7 cellular contexts compared by ENCODE assay signal in the genomic region with DNA sequence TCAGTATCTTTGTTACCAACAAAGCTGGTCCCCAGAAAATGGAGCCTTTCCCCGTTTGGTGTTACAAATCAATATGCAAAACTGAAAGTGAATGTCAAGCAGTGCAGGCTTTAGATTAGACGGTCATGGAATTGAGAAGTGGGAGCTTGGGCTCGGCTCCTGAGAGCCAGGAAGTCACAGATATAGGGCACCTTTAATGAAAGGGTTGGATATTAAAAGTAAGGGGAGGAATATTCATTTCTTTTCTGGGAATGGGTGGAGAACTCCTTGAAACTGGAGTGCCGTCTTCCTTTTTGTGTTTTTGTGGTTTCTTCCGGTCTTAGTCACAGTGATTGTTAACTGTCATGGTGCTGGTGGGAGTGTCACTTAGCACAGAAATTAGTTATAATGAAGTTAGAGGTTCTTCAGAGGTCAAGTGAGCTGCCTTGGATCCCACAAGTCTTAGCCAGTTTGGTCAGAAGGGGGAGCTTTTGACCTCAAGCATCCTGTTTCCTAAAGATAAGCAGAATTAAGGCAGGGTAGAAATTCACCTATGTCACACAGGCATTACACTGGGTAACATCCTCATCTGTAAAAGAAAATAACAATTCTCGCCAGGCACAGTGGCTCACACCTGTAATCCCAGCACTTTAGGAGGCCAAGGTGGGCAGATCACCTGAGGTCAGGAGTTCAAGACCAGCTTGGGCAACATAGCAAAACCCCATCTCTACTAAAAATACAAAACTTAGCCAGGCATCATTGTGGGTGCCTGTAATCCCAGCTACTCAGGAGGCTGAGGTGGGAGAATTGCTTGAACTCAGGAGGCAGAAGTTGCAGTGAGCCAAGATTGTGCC. TPM values are rescaled to one million over a fixed set of nuclear protein-coding genes. Genes with fewer than 3 reads are reported as not detected.
A peak's percentile ranks its signal among the peaks of the same experiment; 100 is the strongest.
DNase-seq lines count a peak whose midpoint lies in the region; ATAC-seq and TF ChIP-seq lines count a peak whose summit lies in the region.

No MANE protein-coding gene starts in this region.

- no peaks in the 10 kb centered on the region for H3K36me3 ChIP-seq in mammary epithelial cell (ENCODE audit: insufficient read depth, low read length)
- no peaks in the 10 kb centered on the region for H3K36me3 ChIP-seq in mesenchymal stem cell (ENCODE audit: control insufficient read depth in 1 of 2, insufficient read depth in 2 of 2, low read depth in 1 of 2, low read length in 2 of 2)
- no peaks in the 10 kb centered on the region for H3K36me3 ChIP-seq in upper lobe of right lung

- no TSS peak for BruUV-seq in mammary epithelial cell (replicated peaks; lab: Mats Ljungman, UMichigan)

- no peaks in the 10 kb centered on the region for H4K20me1 ChIP-seq in mammary epithelial cell (ENCODE audit: insufficient read depth, low read length)

- H3K4me3 ChIP-seq in mammary epithelial cell (replicated peaks in 1 of 3; ENCODE audit: insufficient read depth in 1 of 3, low read depth in 2 of 3, low read length in 3 of 3) (peak overlapping the region; percentile 1 to 23 (median 16)), mesenchymal stem cell (ENCODE audit: insufficient read depth in 1 of 2, low read depth in 1 of 2, low read length in 2 of 2) (peak overlapping the region in 1 of 2 experiments; percentile 69), upper lobe of right lung (peak overlapping the region; percentile 47)

- in situ Hi-C loops in mammary epithelial cell (cut with MboI; ENCODE audit: low sequenced_read_pairs in 2 of 2): no loop called here

- H4K8ac ChIP-seq in mesenchymal stem cell (ENCODE audit: low read length): peak overlapping the region; percentile 79

- ATAC-seq in GM18858 (IDR thresholded peaks at IDR 0.05; ENCODE audit: unreplicated experiment): peak; percentile 37
- peak; percentile 63 for ATAC-seq in HG03066 (IDR thresholded peaks at IDR 0.05; ENCODE audit: low read depth, unreplicated experiment)
- peak; percentile 39; the same call in 2 of the 3 replicates for ATAC-seq in SK-N-SH treated with all-trans-retinoic acid at 6 μM for 48 hours
- peak; percentile 88 for ATAC-seq in upper lobe of right lung

- H3K4me2 ChIP-seq in mammary epithelial cell (ENCODE audit: insufficient read depth, low read depth, low read length) (peak overlapping the region; percentile 74), mesenchymal stem cell (ENCODE audit: low read length, poor library complexity, severe bottlenecking) (peak overlapping the region; percentile 49)

- dilution Hi-C loops in mammary epithelial cell (cut with HindIII; ENCODE audit: low sequenced_read_pairs): no loop called here

- H2AK5ac ChIP-seq in mesenchymal stem cell (ENCODE audit: low read length, severe bottlenecking): peak overlapping the region; percentile 64

- peak overlapping the region; percentile 84 for H2BK120ac ChIP-seq in mesenchymal stem cell (ENCODE audit: low read depth, low read length)

- WGBS in mammary epithelial cell (ENCODE audit: low coverage, missing lambda C conversion rate): 16% methylated on average over 6 of the region's 6 CpGs
- 9% methylated on average over 6 of the region's 6 CpGs for WGBS in mesenchymal stem cell

- no peak overlapping the region for H3K23ac ChIP-seq in mesenchymal stem cell (ENCODE audit: low read length in 2 of 2)

- peak overlapping the region; percentile 46 to 90 for H3K4ac ChIP-seq in mesenchymal stem cell (ENCODE audit: low read depth in 1 of 2, low read length in 2 of 2)

- no peak overlapping the region for H2BK15ac ChIP-seq in mesenchymal stem cell (ENCODE audit: low read depth, poor library complexity, severe bottlenecking)

- H2AFZ ChIP-seq in mammary epithelial cell (ENCODE audit: low read depth, low read length) (peak overlapping the region; percentile 63), mesenchymal stem cell (ENCODE audit: low read depth, low read length) (no peak overlapping the region)

- H3K9ac ChIP-seq in mammary epithelial cell (ENCODE audit: insufficient read depth, low read length) (peak overlapping the region; percentile 56), mesenchymal stem cell (ENCODE audit: low read length) (peak overlapping the region; percentile 78)

- no peaks in the 10 kb centered on the region for H3K9me3 ChIP-seq in mammary epithelial cell (replicated peaks; ENCODE audit: insufficient read depth, low read length)
- no peaks in the 10 kb centered on the region for H3K9me3 ChIP-seq in mesenchymal stem cell (ENCODE audit: control insufficient read depth, low read length)
- no peaks in the 10 kb centered on the region for H3K9me3 ChIP-seq in upper lobe of right lung

- no peak overlapping the region for H3K14ac ChIP-seq in mesenchymal stem cell (ENCODE audit: low read length in 2 of 2)

- H3K4me1 ChIP-seq in mammary epithelial cell (ENCODE audit: insufficient read depth, low read length) (peaks cover 12% of the 10 kb centered on the region), mesenchymal stem cell (ENCODE audit: control insufficient read depth, insufficient read depth, low read depth, low read length) (peaks cover 10% of the 10 kb centered on the region), upper lobe of right lung (peaks cover 13% of the 10 kb centered on the region)

- CTCF ChIA-PET in mammary epithelial cell (lab: Charles Lee; ENCODE audit: low non-redundant PET): interaction anchor here (0.7 to 1.3 kb wide), 2 partner anchors 9 to 13 kb away, joined by 4 to 8 read pairs; no protein-coding TSS in a partner anchor

- H3K79me1 ChIP-seq in mesenchymal stem cell (replicated peaks; ENCODE audit: low read length, poor library complexity, severe bottlenecking): no peaks in the 10 kb centered on the region

- peak; percentile 77 for DNase-seq in mammary epithelial cell
- peak; percentile 82 for DNase-seq in mesenchymal stem cell
- no peak for DNase-seq in upper lobe of right lung
- DNase-seq in NCI-H524 treated with DMSO at 0.1 percent for 48 hours (lab: John Stamatoyannopoulos, UW): no peak

- peak overlapping the region; percentile 84 for H2BK5ac ChIP-seq in mesenchymal stem cell (ENCODE audit: low read depth, low read length, poor library complexity, severe bottlenecking)

- H3K27me3 ChIP-seq in mammary epithelial cell (ENCODE audit: insufficient read depth, low read length) (no peaks in the 10 kb centered on the region), mesenchymal stem cell (ENCODE audit: control insufficient read depth in 1 of 2, insufficient read depth in 1 of 2, low read length in 2 of 2) (peaks cover 0 to 5% of the 10 kb centered on the region in 2 experiments), upper lobe of right lung (no peaks in the 10 kb centered on the region)

- H3K27ac ChIP-seq in mammary epithelial cell (ENCODE audit: insufficient read depth, low read depth, low read length): peak overlapping the region; percentile 78
- H3K27ac ChIP-seq in mesenchymal stem cell (ENCODE audit: low read length, poor library complexity, severe bottlenecking): peak overlapping the region; percentile 98
- peak overlapping the region; percentile 87 for H3K27ac ChIP-seq in upper lobe of right lung

- peak overlapping the region; percentile 74 to 75 for H2BK12ac ChIP-seq in mesenchymal stem cell (ENCODE audit: low read length in 2 of 2)

- peak overlapping the region; percentile 49 to 75 for H3K18ac ChIP-seq in mesenchymal stem cell (ENCODE audit: low read depth in 1 of 2, low read length in 2 of 2)

- TF ChIP-seq CTCF in mammary epithelial cell (conservative IDR thresholded peaks at IDR 0.05 in 1 of 2, IDR thresholded peaks at IDR 0.05 in 1 of 2; ENCODE audit: extremely low read depth in 1 of 2, insufficient read depth in 1 of 2, low read depth in 1 of 2, low read length in 2 of 2) (peak; percentile 8 to 35), upper lobe of right lung (IDR thresholded peaks at IDR 0.05) (peak; percentile 37)

- peak overlapping the region; percentile 95 for H4K91ac ChIP-seq in mesenchymal stem cell (ENCODE audit: low read length)

- H3K79me2 ChIP-seq in mammary epithelial cell (ENCODE audit: insufficient read depth, low read length): no peaks in the 10 kb centered on the region

- intact Hi-C loops in mammary epithelial cell (cut with micrococcal nuclease): loop anchor here (1.0 kb wide), 1 partner anchor 9 kb away; the partner anchor contains the start of gene EIF1
- intact Hi-C loops in upper lobe of right lung (cut with DNase I): no loop called here

TF ChIP-seq in SK-N-SH treated with all-trans-retinoic acid at 6 μM for 48 hours, 23 proteins besides CTCF, POLR2A, EP300 and RAD21:
- TF ChIP-seq ZNF8 (CRISPR knock-in tag; IDR thresholded peaks at IDR 0.05) (no peak), CSDC2 (CRISPR knock-in tag; IDR thresholded peaks at IDR 0.05) (no peak), ESRRG (CRISPR knock-in tag; IDR thresholded peaks at IDR 0.05) (no peak)
- TF ChIP-seq, protein P1, sequence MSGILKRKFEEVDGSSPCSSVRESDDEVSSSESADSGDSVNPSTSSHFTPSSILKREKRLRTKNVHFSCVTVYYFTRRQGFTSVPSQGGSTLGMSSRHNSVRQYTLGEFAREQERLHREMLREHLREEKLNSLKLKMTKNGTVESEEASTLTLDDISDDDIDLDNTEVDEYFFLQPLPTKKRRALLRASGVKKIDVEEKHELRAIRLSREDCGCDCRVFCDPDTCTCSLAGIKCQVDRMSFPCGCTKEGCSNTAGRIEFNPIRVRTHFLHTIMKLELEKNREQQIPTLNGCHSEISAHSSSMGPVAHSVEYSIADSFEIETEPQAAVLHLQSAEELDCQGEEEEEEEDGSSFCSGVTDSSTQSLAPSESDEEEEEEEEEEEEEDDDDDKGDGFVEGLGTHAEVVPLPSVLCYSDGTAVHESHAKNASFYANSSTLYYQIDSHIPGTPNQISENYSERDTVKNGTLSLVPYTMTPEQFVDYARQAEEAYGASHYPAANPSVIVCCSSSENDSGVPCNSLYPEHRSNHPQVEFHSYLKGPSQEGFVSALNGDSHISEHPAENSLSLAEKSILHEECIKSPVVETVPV (CRISPR knock-in tag; IDR thresholded peaks at IDR 0.05): no peak

RNA-seq across cellular contexts. Expression of gene EIF1, which starts 9.6 kb away (rescaled TPM):
- total RNA-seq in mammary epithelial cell: 100 to 1,000 TPM in 1 of 2 donors, 10 to 100 TPM in 1; 78.9 to 981 TPM
- 108 TPM for polyA plus RNA-seq in mammary epithelial cell
- polyA minus RNA-seq in mammary epithelial cell: 399 TPM
- polyA plus RNA-seq in mesenchymal stem cell (2013, experiment 1 of 2): 1,039 TPM
- 1,049 TPM for polyA plus RNA-seq in mesenchymal stem cell (2013, experiment 2 of 2)
- total RNA-seq in upper lobe of right lung: 974 TPM

RNA-seq across cellular contexts. Expression of gene GAST, which starts 33.0 kb away (rescaled TPM):
- 1 to 10 TPM in 1 of 2 donors, under 1 TPM in 1; 0.67 to 2.0 TPM for total RNA-seq in mammary epithelial cell
- 0.94 TPM for polyA plus RNA-seq in mammary epithelial cell
- polyA minus RNA-seq in mammary epithelial cell: 7.5 TPM
- polyA plus RNA-seq in mesenchymal stem cell (2013, experiment 1 of 2): not detected
- polyA plus RNA-seq in mesenchymal stem cell (2013, experiment 2 of 2): not detected
- total RNA-seq in upper lobe of right lung: not detected

RNA-seq across cellular contexts. Expression of gene KRT17, which starts 54.7 kb away (rescaled TPM):
- total RNA-seq in mammary epithelial cell (over 10,000 TPM; 10,365 to 24,723 TPM), upper lobe of right lung (5.9 TPM)
- polyA plus RNA-seq in mammary epithelial cell: 8,957 TPM
- 6,693 TPM for polyA minus RNA-seq in mammary epithelial cell
- 0.10 TPM for polyA plus RNA-seq in mesenchymal stem cell (2013, experiment 1 of 2)
- polyA plus RNA-seq in mesenchymal stem cell (2013, experiment 2 of 2): not detected

RNA-seq across cellular contexts. Expression of gene HAP1, which starts 55.3 kb away (rescaled TPM):
- total RNA-seq in mammary epithelial cell: 1 to 10 TPM; 2.2 to 3.7 TPM
- 0.70 TPM for polyA plus RNA-seq in mammary epithelial cell
- 0.72 TPM for polyA minus RNA-seq in mammary epithelial cell
- 1.6 TPM for polyA plus RNA-seq in mesenchymal stem cell (2013, experiment 1 of 2)
- polyA plus RNA-seq in mesenchymal stem cell (2013, experiment 2 of 2): 1.5 TPM
- total RNA-seq in upper lobe of right lung: 0.58 TPM

Comparison
In these comparisons a context has a peak if more than half of its experiments do, and no peak if none do; other contexts are left out.
1. ATAC-seq: peak in every context shown above with its lines; median percentile 88 in upper lobe of right lung; 63 in HG03066; 39 in SK-N-SH treated with all-trans-retinoic acid at 6 μM for 48 hours; 37 in GM18858.
2. DNase-seq: peak in mammary epithelial cell (single experiment) and mesenchymal stem cell (single experiment); none in upper lobe of right lung (single experiment) and NCI-H524 treated with DMSO at 0.1 percent for 48 hours (single experiment).
3. RNA of gene KRT17, which starts 54.7 kb away (total RNA-seq): 10,365 to 24,723 TPM in mammary epithelial cell; 5.9 TPM in upper lobe of right lung (single experiment); every median in the first group is over 1,000 times any median in the second.
4. Peak in every context shown above with its lines, with median percentiles within 50 percentile points of each other: H3K27ac ChIP-seq.